ENCODE assay signal across 12 cellular contexts in the genomic region with DNA sequence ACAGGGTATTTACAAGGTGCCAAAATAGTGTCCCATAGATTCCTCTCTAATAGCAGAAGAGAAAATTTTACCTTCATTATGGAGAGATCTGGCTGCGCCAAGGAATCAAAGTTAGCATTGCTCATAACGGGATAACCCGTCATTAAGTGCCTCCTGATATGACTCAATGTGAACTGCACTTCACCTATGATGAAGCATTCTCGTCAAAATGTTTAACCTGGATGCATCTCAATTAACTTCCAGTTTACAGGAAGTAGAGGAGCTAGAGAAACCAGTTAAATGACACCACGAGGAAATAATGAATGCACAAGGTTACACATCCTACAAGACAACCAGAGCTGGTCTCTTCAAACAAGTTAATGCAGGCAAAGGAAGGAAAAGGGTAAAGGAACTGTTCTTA. TPM values are rescaled to one million over a fixed set of nuclear protein-coding genes. Genes with fewer than 3 reads are reported as not detected.
A peak's percentile ranks its signal among the peaks of the same experiment; 100 is the strongest.
DNase-seq lines count a peak whose midpoint lies in the region; ATAC-seq and TF ChIP-seq lines count a peak whose summit lies in the region.
"Had no signal": no experiment of that assay in that cellular context is flagged by ENCODE, and none has a peak within 500 bp of the region (broad histone marks: within the 10 kb centered on the region; RNA-seq: fewer than 3 reads in every experiment).

No MANE protein-coding gene starts in this region.

- H3K27ac Mint-ChIP-seq in memory B cell (no peak overlapping the region), nephron progenitor cell (no peak overlapping the region)

- H3K27me3 ChIP-seq in heart right ventricle: no peaks in the 10 kb centered on the region

- H3K9me3 Mint-ChIP-seq in memory B cell (peaks cover 2% of the 10 kb centered on the region), nephron progenitor cell (no peaks in the 10 kb centered on the region)

- POLR2A ChIA-PET in HEK293 (lab: Yijun Ruan, JAX): no interaction called here

- peak; percentile 42 for DNase-seq in activated CD4-positive, alpha-beta T cell treated with anti-CD3 and anti-CD28 coated beads for 48 hours
- no peak for DNase-seq in activated CD4-positive, alpha-beta T cell treated with anti-CD3 and anti-CD28 coated beads, Interleukin-2, amount 50 U/mL, for 4 hours
- peak; percentile 63 for DNase-seq in M059J (ENCODE audit: low read depth)
- DNase-seq in memory B cell (ENCODE audit: low spot score in 2 of 2): no peak
- DNase-seq in GM19240 (ENCODE audit: insufficient read length, low spot score): no peak
- DNase-seq in nephron progenitor cell: no peak
- no peak for DNase-seq in heart right ventricle
- DNase-seq: left cardiac atrium, NCI-H146 had no signal

- intact Hi-C loops in heart right ventricle (cut with DNase I): loop anchor here in 1 of 10 donors (5.0 kb wide), 1 partner anchor 57 kb away; no protein-coding TSS in a partner anchor

- H3K4me1 ChIP-seq in HEK293 (ENCODE audit: control insufficient read depth, insufficient read depth, low read length) (peaks cover 8% of the 10 kb centered on the region), heart right ventricle (peaks cover 0 to 44% (median 14%) of the 10 kb centered on the region in 9 donors)

- H3K4me1 Mint-ChIP-seq in memory B cell: peaks cover 43% of the 10 kb centered on the region
- peaks cover 17% of the 10 kb centered on the region for H3K4me1 Mint-ChIP-seq in nephron progenitor cell

- H3K27me3 Mint-ChIP-seq in memory B cell: no peaks in the 10 kb centered on the region
- H3K27me3 Mint-ChIP-seq in nephron progenitor cell (ENCODE audit: low read depth, poor library complexity): no peaks in the 10 kb centered on the region

- H3K27ac ChIP-seq in HEK293 (ENCODE audit: extremely low read depth, low read depth, low read length) (no peak overlapping the region), heart right ventricle (no peak overlapping the region)
- H3K27ac ChIP-seq: A549 had no signal

- 80 to 83% methylated on average over 5 of the region's 5 CpGs for WGBS in heart right ventricle, 2 donors

- H3K9me3 ChIP-seq in HEK293 (ENCODE audit: control insufficient read depth, insufficient read depth, low read depth, low read length): no peaks in the 10 kb centered on the region
- no peaks in the 10 kb centered on the region for H3K9me3 ChIP-seq in heart right ventricle
- H3K9me3 ChIP-seq: A549 had no signal

- no peak for ATAC-seq in memory B cell (ENCODE audit: low read depth)
- ATAC-seq in heart right ventricle: no peak
- ATAC-seq: A549 had no signal

- CTCF ChIA-PET in HEK293 (lab: Yijun Ruan, JAX): no interaction called here

- no peak for TF ChIP-seq CTCF in HEK293 (tag by site-specific recombination; IDR thresholded peaks at IDR 0.05)
- TF ChIP-seq CTCF in nephron progenitor cell (IDR thresholded peaks at IDR 0.05): no peak
- no peak for TF ChIP-seq CTCF in heart right ventricle (IDR thresholded peaks at IDR 0.05)

- H3K4me3 ChIP-seq in HEK293 (ENCODE audit: low read depth, low read length) (no peak overlapping the region), heart right ventricle (no peak overlapping the region)
- H3K4me3 ChIP-seq: A549, smooth muscle cell had no signal

- H3K4me3 Mint-ChIP-seq in memory B cell (peak overlapping the region; percentile 27), nephron progenitor cell (no peak overlapping the region)

- peaks cover 3 to 5% of the 10 kb centered on the region in 2 experiments; a peak in 2 of 3 replicates for H3K36me3 ChIP-seq in HEK293 (ENCODE audit: control insufficient read depth in 2 of 2, insufficient read depth in 1 of 2, low read length in 2 of 2)
- peaks cover 0 to 33% (median 0%) of the 10 kb centered on the region in 9 donors for H3K36me3 ChIP-seq in heart right ventricle

- H3K36me3 Mint-ChIP-seq in memory B cell: peaks cover 27% of the 10 kb centered on the region
- H3K36me3 Mint-ChIP-seq in nephron progenitor cell (ENCODE audit: low read depth): peaks cover 61% of the 10 kb centered on the region

TF ChIP-seq in HEK293, 187 proteins besides CTCF, POLR2A, EP300 and RAD21:
- TF ChIP-seq ZNF549 (tag by site-specific recombination; IDR thresholded peaks at IDR 0.05): no peak
- TF ChIP-seq ZNF664 (tag by site-specific recombination; IDR thresholded peaks at IDR 0.05): peak; percentile 66; the same call in 1 of the 2 replicates
- peak; percentile 79 for TF ChIP-seq SP7 (tag by site-specific recombination; IDR thresholded peaks at IDR 0.05)

RNA-seq across cellular contexts. Expression of a gene that starts 17.2 kb away (rescaled TPM):
- total RNA-seq in M059J (2014; rRNA removed; shearing (Covaris generic)): 38.5 and 75.0 TPM in 2 replicates
- 100 to 1,000 TPM in 1 of 10 donors, 10 to 100 TPM in 9; 51.4 to 108 (median 83.3) TPM for total RNA-seq in heart right ventricle
- 10 to 100 TPM in 1 of 2 donors, 1 to 10 TPM in 1; 5.3 to 19.2 TPM for polyA plus RNA-seq in heart right ventricle

Comparison
In these comparisons a context has a peak if more than half of its experiments do, and no peak if none do; other contexts are left out.
1. DNase-seq: peak in activated CD4-positive, alpha-beta T cell treated with anti-CD3 and anti-CD28 coated beads for 48 hours (single experiment) and M059J (single experiment); none in activated CD4-positive, alpha-beta T cell treated with anti-CD3 and anti-CD28 coated beads, Interleukin-2, amount 50 U/mL, for 4 hours (0 of 2), memory B cell (0 of 2), GM19240 (single experiment), nephron progenitor cell (single experiment) and heart right ventricle (0 of 2).